1 cellular context compared by ENCODE assay signal in the genomic region with DNA sequence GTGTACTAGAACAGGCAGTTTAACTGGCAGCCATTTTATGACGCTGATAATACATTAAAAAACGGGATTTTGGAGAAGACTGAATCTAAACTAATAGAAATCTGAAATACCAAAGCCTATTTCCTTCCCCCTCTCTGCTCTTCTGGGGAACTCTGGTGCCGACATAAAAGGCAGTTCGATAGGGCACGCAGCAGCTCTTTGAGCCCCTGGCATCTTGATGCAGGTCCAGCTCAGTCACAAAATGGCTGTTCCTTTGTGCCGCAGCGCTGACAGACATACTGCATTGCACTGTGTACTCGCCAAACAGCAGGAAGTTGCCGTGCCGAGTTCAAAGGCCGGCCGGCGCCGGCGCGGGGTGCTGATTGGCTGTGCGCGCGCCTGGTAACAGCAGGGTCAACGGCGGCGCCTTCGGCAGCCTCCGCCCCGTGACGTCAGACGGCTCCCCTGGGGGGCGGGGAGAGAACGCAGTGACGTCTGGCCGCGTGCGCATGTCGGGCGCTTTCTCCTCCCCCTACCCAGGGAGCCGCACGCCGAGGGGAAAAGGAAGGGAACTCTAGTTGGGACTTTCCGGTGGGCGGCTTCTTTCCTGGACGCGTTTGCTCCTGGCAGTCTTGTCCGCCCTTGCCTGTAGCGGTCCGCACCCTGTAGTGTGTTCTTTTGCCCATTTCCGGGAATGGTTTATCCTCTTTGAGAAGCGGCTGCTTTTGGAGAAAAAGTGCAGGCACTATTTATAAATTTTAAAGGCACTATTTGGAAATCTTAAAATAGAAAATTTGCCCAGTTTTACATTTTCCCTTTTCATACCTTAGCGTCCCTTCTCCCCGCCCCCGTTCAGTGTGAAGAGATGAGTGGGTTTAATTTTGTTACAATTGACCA.
TF ChIP-seq lines count a peak whose summit lies in the region.

No MANE protein-coding gene starts in this region.

TF ChIP-seq in WTC11, 78 proteins besides CTCF, POLR2A, EP300 and RAD21 (continued from another document):
- TF ChIP-seq ZNF121 (CRISPR knock-in tag; IDR thresholded peaks at IDR 0.05), result peak; percentile 98
